ENCODE assay signal across 8 cellular contexts in genomic region chr4:84814100-84814750, GRCh38.
DNase-seq lines count a peak whose midpoint lies in the region; ATAC-seq and TF ChIP-seq lines count a peak whose summit lies in the region.

No MANE protein-coding gene starts in this region.

- H3K36me3 Mint-ChIP-seq in CD14-positive monocyte (peaks cover 40 to 45% of the 10 kb centered on the region in 2 donors), brain (peaks cover 11% of the 10 kb centered on the region)

- H2AFZ ChIP-seq in mesenchymal stem cell (ENCODE audit: low read depth, low read length): no peak overlapping the region

- H4K8ac ChIP-seq in mesenchymal stem cell (ENCODE audit: low read length): no peak overlapping the region

- H3K14ac ChIP-seq in mesenchymal stem cell (ENCODE audit: low read length in 2 of 2): no peak overlapping the region

- H3K4ac ChIP-seq in mesenchymal stem cell (ENCODE audit: low read depth in 1 of 2, low read length in 2 of 2): no peak overlapping the region

- peaks cover 4% of the 10 kb centered on the region for H3K79me1 ChIP-seq in mesenchymal stem cell (replicated peaks; ENCODE audit: low read length, poor library complexity, severe bottlenecking)

- H3K27me3 ChIP-seq in mesenchymal stem cell (ENCODE audit: control insufficient read depth in 1 of 2, insufficient read depth in 1 of 2, low read length in 2 of 2): no peaks in the 10 kb centered on the region
- no peaks in the 10 kb centered on the region for H3K27me3 ChIP-seq in left ventricle myocardium inferior (ENCODE audit: low read depth)

- no peaks in the 10 kb centered on the region for H3K9me3 ChIP-seq in mesenchymal stem cell (ENCODE audit: control insufficient read depth, low read length)
- no peaks in the 10 kb centered on the region for H3K9me3 ChIP-seq in left ventricle myocardium inferior (replicated peaks)

- peak overlapping the region; percentile 67 for H3K9ac ChIP-seq in mesenchymal stem cell (ENCODE audit: low read length)

- H3K36me3 ChIP-seq in mesenchymal stem cell (ENCODE audit: control insufficient read depth in 1 of 2, insufficient read depth in 2 of 2, low read depth in 1 of 2, low read length in 2 of 2) (peaks cover 6 to 44% of the 10 kb centered on the region in 2 experiments), left ventricle myocardium inferior (peaks cover 46% of the 10 kb centered on the region)

- peaks cover 3% of the 10 kb centered on the region for H3K4me1 Mint-ChIP-seq in CD14-positive monocyte
- H3K4me1 Mint-ChIP-seq in brain: peaks cover 13% of the 10 kb centered on the region

- H3K23ac ChIP-seq in mesenchymal stem cell (ENCODE audit: low read length in 2 of 2): no peak overlapping the region

- H3K4me2 ChIP-seq in mesenchymal stem cell (ENCODE audit: low read length, poor library complexity, severe bottlenecking): no peak overlapping the region

- H3K9me3 Mint-ChIP-seq in CD14-positive monocyte: no peaks in the 10 kb centered on the region
- no peaks in the 10 kb centered on the region for H3K9me3 Mint-ChIP-seq in brain

- no peak overlapping the region for H4K91ac ChIP-seq in mesenchymal stem cell (ENCODE audit: low read length)

- peak overlapping the region in 2 of 7 donors; percentile 13 to 70 for H3K27ac Mint-ChIP-seq in CD14-positive monocyte
- peak overlapping the region; percentile 12 to 93 (median 49) for H3K27ac Mint-ChIP-seq in brain

- H2BK5ac ChIP-seq in mesenchymal stem cell (ENCODE audit: low read depth, low read length, poor library complexity, severe bottlenecking): no peak overlapping the region

- no peak overlapping the region for H2BK15ac ChIP-seq in mesenchymal stem cell (ENCODE audit: low read depth, poor library complexity, severe bottlenecking)

- H2BK12ac ChIP-seq in mesenchymal stem cell (ENCODE audit: low read length in 2 of 2): no peak overlapping the region

- 59% methylated on average over 3 of the region's 5 CpGs for WGBS in mesenchymal stem cell

- peak overlapping the region; percentile 59 for H3K27ac ChIP-seq in mesenchymal stem cell (ENCODE audit: low read length, poor library complexity, severe bottlenecking)
- no peak overlapping the region for H3K27ac ChIP-seq in left ventricle myocardium inferior (replicated peaks)

- H3K18ac ChIP-seq in mesenchymal stem cell (ENCODE audit: low read depth in 1 of 2, low read length in 2 of 2): no peak overlapping the region

- H3K27me3 Mint-ChIP-seq in CD14-positive monocyte (ENCODE audit: low read depth in 3 of 3) (no peaks in the 10 kb centered on the region), brain (peaks cover 3% of the 10 kb centered on the region)

- intact Hi-C loops in CD14-positive monocyte (cut with micrococcal nuclease) (no loop called here), left ventricle myocardium inferior (cut with micrococcal nuclease) (no loop called here)

- TF ChIP-seq CTCF in CD14-positive monocyte (IDR thresholded peaks at IDR 0.05): no peak
- no peak for TF ChIP-seq CTCF in brain (conservative IDR thresholded peaks at IDR 0.05)
- TF ChIP-seq CTCF in left ventricle myocardium inferior (IDR thresholded peaks at IDR 0.05; ENCODE audit: borderline replicate concordance): no peak

- H2AK5ac ChIP-seq in mesenchymal stem cell (ENCODE audit: low read length, severe bottlenecking): no peak overlapping the region

- H3K4me1 ChIP-seq in mesenchymal stem cell (ENCODE audit: control insufficient read depth, insufficient read depth, low read depth, low read length) (no peaks in the 10 kb centered on the region), left ventricle myocardium inferior (no peaks in the 10 kb centered on the region)

- DNase-seq in CD14-positive monocyte (ENCODE audit: low spot score): peak; percentile 55
- peak; percentile 43 for DNase-seq in LoVo (ENCODE audit: low spot score)
- DNase-seq in mesenchymal stem cell: peak; percentile 89
- DNase-seq in NCI-H345 (lab: John Stamatoyannopoulos, UW): no peak
- DNase-seq in epidermal melanocyte (ENCODE audit: insufficient read length, low spot score): no peak
- no peak for DNase-seq in left ventricle myocardium inferior

- no peak overlapping the region for H3K4me3 Mint-ChIP-seq in CD14-positive monocyte
- H3K4me3 Mint-ChIP-seq in brain: no peak overlapping the region

- no peak for ATAC-seq in GM21576 (IDR thresholded peaks at IDR 0.05; ENCODE audit: unreplicated experiment)

- no peak overlapping the region for H2BK120ac ChIP-seq in mesenchymal stem cell (ENCODE audit: low read depth, low read length)

- H3K4me3 ChIP-seq in mesenchymal stem cell (ENCODE audit: insufficient read depth in 1 of 2, low read depth in 1 of 2, low read length in 2 of 2) (no peak overlapping the region), left ventricle myocardium inferior (no peak overlapping the region)

Comparison
In these comparisons a context has a peak if more than half of its experiments do, and no peak if none do; other contexts are left out.
1. DNase-seq: peak in CD14-positive monocyte (single experiment), LoVo (single experiment) and mesenchymal stem cell (single experiment); none in NCI-H345 (single experiment), epidermal melanocyte (single experiment) and left ventricle myocardium inferior (single experiment).